In the genomic region with DNA sequence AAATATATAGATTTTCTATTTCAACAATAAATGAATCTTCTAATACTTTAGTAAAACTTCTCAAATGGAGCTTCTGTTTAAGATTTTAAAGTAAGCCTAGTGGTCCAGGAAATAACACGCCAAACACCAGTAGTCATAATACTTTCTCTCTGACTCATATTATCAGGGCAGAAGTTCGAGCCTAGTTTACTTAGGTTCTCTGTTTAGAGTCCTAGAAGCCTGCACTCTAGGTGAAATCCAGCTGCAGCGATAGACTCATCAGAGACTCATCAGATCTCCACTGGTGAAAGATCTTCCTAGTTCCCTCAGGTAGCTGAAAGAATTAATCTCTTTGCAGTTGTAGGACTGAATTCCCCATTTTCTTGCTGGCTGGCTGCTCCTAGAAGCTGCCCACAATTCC, we compare ENCODE assay signal across 14 cellular contexts.
"Had no signal": no experiment of that assay in that cellular context is flagged by ENCODE, and none has a peak within 500 bp of the region (broad histone marks: within the 10 kb centered on the region; RNA-seq: fewer than 3 reads in every experiment).

No MANE protein-coding gene starts in this region.

- H2AFZ ChIP-seq: neural progenitor cell, parathyroid adenoma had no signal

- H3K27me3 ChIP-seq: heart right ventricle, neural progenitor cell, tibial nerve had no signal

- H3K36me3 ChIP-seq: heart right ventricle, lower lobe of right lung, neural progenitor cell, tibial nerve had no signal

- DNase-seq: activated CD4-positive, alpha-beta T cell treated with anti-CD3 and anti-CD28 coated beads for 48 hours; activated CD8-positive, alpha-beta memory T cell treated with anti-CD3 and anti-CD28 coated beads for 24 hours; activated naive CD4-positive, alpha-beta T cell treated with anti-CD3 and anti-CD28 coated beads, Interleukin-2, amount 50 U/mL, for 16 hours; amygdala; endodermal cell; heart right ventricle; lower lobe of right lung; midbrain had no signal

- H3K79me2 ChIP-seq: parathyroid adenoma had no signal

- H3K4me2 ChIP-seq: neural progenitor cell had no signal

- H3K27ac ChIP-seq: heart right ventricle, lower lobe of right lung, neural progenitor cell, parathyroid adenoma, skin epidermis, tibial nerve had no signal

- H3K4me1 ChIP-seq: heart right ventricle, lower lobe of right lung, neural progenitor cell, parathyroid adenoma, tibial nerve had no signal

- H3K9ac ChIP-seq: neural progenitor cell, parathyroid adenoma had no signal

- H3K4me3 ChIP-seq: heart right ventricle, lower lobe of right lung, neural progenitor cell, skin epidermis, tibial nerve had no signal

- H3K9me3 ChIP-seq: lower lobe of right lung had no signal

- ATAC-seq: heart right ventricle; lower lobe of right lung; stimulated activated effector memory CD8-positive, alpha-beta T cell treated with anti-CD3 and anti-CD28 coated beads, Interleukin-12 subunit alpha, Interleukin-12 subunit beta, amount 100 ng/mL, for 72 hours; WTC11 had no signal
